In genomic region chr14:94066089-94066676, GRCh38 we compare ENCODE assay signal across 10 cellular contexts. TPM values are rescaled to one million over a fixed set of nuclear protein-coding genes. Genes with fewer than 3 reads are reported as not detected.
DNase-seq lines count a peak whose midpoint lies in the region; ATAC-seq, FAIRE-seq and TF ChIP-seq lines count a peak whose summit lies in the region.
"Had no signal": no experiment of that assay in that cellular context is flagged by ENCODE, and none has a peak within 500 bp of the region (broad histone marks: within the 10 kb centered on the region; RNA-seq: fewer than 3 reads in every experiment).

No MANE protein-coding gene starts in this region.

- CTCF ChIA-PET in CD8-positive, alpha-beta T cell (lab: Charles Lee): no interaction called here
- CTCF ChIA-PET in K562 (lab: Yijun Ruan, JAX; ENCODE audit: low intra/inter-chr PET ratio): no interaction called here

- 42% methylated on average over 8 of the region's 8 CpGs for WGBS in K562 (ENCODE audit: insufficient coverage, low coverage, missing lambda C conversion rate)

- no peak for TF ChIP-seq EP300 in K562 (IDR thresholded peaks at IDR 0.05; ENCODE audit: low read length)

- peaks cover 85% of the 10 kb centered on the region for H3K79me2 ChIP-seq in K562 (ENCODE audit: control insufficient read depth, insufficient read depth, low read length)
- peaks cover 97% of the 10 kb centered on the region for H3K79me2 ChIP-seq in osteoblast (ENCODE audit: insufficient read depth, low read length)

- H3K4me1 ChIP-seq in CD8-positive, alpha-beta T cell (ENCODE audit: insufficient read depth, low read length): peaks cover 32% of the 10 kb centered on the region
- H3K4me1 ChIP-seq in K562 (replicated peaks in 1 of 2; ENCODE audit: control insufficient read depth in 2 of 2, insufficient read depth in 2 of 2, low read length in 2 of 2): peaks cover 0 to 2% of the 10 kb centered on the region in 2 experiments; a peak in 3 of 5 replicates
- H3K4me1 ChIP-seq in upper lobe of right lung: peaks cover 21% of the 10 kb centered on the region
- H3K4me1 ChIP-seq in osteoblast (ENCODE audit: insufficient read depth, low read length): peaks cover 18% of the 10 kb centered on the region
- peaks cover 19% of the 10 kb centered on the region in 2 donors for H3K4me1 ChIP-seq in gastrocnemius medialis

- DNase-seq in CD8-positive, alpha-beta T cell: no peak
- DNase-seq in LoVo (ENCODE audit: low spot score): peak; percentile 58
- peak in 1 of 4 experiments; percentile 31 for DNase-seq in K562 (ENCODE audit: extremely low read depth in 1 of 4, low spot score in 3 of 4)
- no peak for DNase-seq in memory B cell (ENCODE audit: low spot score in 2 of 2)
- no peak for DNase-seq in upper lobe of right lung
- no peak for DNase-seq in stimulated activated CD4-positive, alpha-beta T cell treated with anti-CD3 and anti-CD28 coated beads, Interleukin-2, amount 100 ng/mL, for 24 hours
- no peak for DNase-seq in osteoblast (ENCODE audit: insufficient read length, low spot score, missing footprints)
- no peak for DNase-seq in gastrocnemius medialis

- no TSS peak for BruUV-seq in K562 (replicated peaks; lab: Mats Ljungman, UMichigan)

- intact Hi-C loops in CD8-positive, alpha-beta T cell (cut with DNase I, micrococcal nuclease): loop anchor here in 1 of 2 experiments (2.0 kb wide), 1 partner anchor 15 kb away; the partner anchor contains the start of genes DDX24 and IFI27L1
- intact Hi-C loops in K562 (cut with micrococcal nuclease) (no loop called here), upper lobe of right lung (cut with DNase I) (no loop called here), gastrocnemius medialis (cut with DNase I; ENCODE audit: low total_unique reads) (no loop called here)

- no peak for TF ChIP-seq RAD21 in K562 (CRISPR knock-in tag; conservative IDR thresholded peaks at IDR 0.05 in 1 of 2, IDR thresholded peaks at IDR 0.05 in 1 of 2)

- no peak overlapping the region for H3K9ac ChIP-seq in K562 (ENCODE audit: insufficient read depth in 1 of 2, low read depth in 2 of 2, low read length in 2 of 2)

- ATAC-seq in CD8-positive, alpha-beta T cell: no peak
- ATAC-seq in K562 (peak; percentile 57), memory B cell (ENCODE audit: low read depth) (no peak), upper lobe of right lung (no peak), gastrocnemius medialis (no peak)

- H3K36me3 Mint-ChIP-seq in CD8-positive, alpha-beta T cell: peaks cover 85% of the 10 kb centered on the region
- H3K36me3 Mint-ChIP-seq in memory B cell: peaks cover 44% of the 10 kb centered on the region

- peak overlapping the region; percentile 46 for H3K27ac Mint-ChIP-seq in CD8-positive, alpha-beta T cell
- H3K27ac Mint-ChIP-seq in memory B cell: peak overlapping the region; percentile 28

- TF ChIP-seq CTCF in CD8-positive, alpha-beta T cell (IDR thresholded peaks at IDR 0.05): no peak
- TF ChIP-seq CTCF in K562 (IDR thresholded peaks at IDR 0.05 in 2 of 3, conservative IDR thresholded peaks at IDR 0.05 in 1 of 3; ENCODE audit: insufficient read depth in 2 of 3, low read depth in 1 of 3, low read length in 3 of 3) (no peak), upper lobe of right lung (IDR thresholded peaks at IDR 0.05) (no peak), osteoblast (IDR thresholded peaks at IDR 0.05; ENCODE audit: extremely low read depth, low read depth, low read length) (no peak), gastrocnemius medialis (IDR thresholded peaks at IDR 0.05 in 4 of 5, conservative IDR thresholded peaks at IDR 0.05 in 1 of 5) (no peak)

- H3K4me2 ChIP-seq in K562 (ENCODE audit: insufficient read depth, low read length): no peak overlapping the region
- no peak overlapping the region for H3K4me2 ChIP-seq in osteoblast (ENCODE audit: insufficient read depth, low read length)

- H3K4me1 Mint-ChIP-seq in CD8-positive, alpha-beta T cell (ENCODE audit: low read depth): peaks cover 92% of the 10 kb centered on the region
- H3K4me1 Mint-ChIP-seq in memory B cell: peaks cover 39% of the 10 kb centered on the region

- TF ChIP-seq POLR2A in K562 (conservative IDR thresholded peaks at IDR 0.05): no peak
- no peak for TF ChIP-seq POLR2A in gastrocnemius medialis (IDR thresholded peaks at IDR 0.05)

- H3K9me1 ChIP-seq in K562 (ENCODE audit: control insufficient read depth, insufficient read depth, low read length): no peaks in the 10 kb centered on the region

- H3K9me3 ChIP-seq in CD8-positive, alpha-beta T cell (ENCODE audit: low read length): no peaks in the 10 kb centered on the region
- H3K9me3 ChIP-seq in K562 (replicated peaks; ENCODE audit: control insufficient read depth, insufficient read depth, low read depth, low read length) (no peaks in the 10 kb centered on the region), upper lobe of right lung (peaks cover 10% of the 10 kb centered on the region), osteoblast (ENCODE audit: low read depth, low read length) (no peaks in the 10 kb centered on the region), gastrocnemius medialis (no peaks in the 10 kb centered on the region)
- H3K9me3 ChIP-seq: ovary had no signal

- H2AFZ ChIP-seq in K562 (ENCODE audit: low read depth, low read length): no peak overlapping the region
- no peak overlapping the region for H2AFZ ChIP-seq in osteoblast (ENCODE audit: low read length)

- H3K36me3 ChIP-seq in CD8-positive, alpha-beta T cell (ENCODE audit: insufficient read depth, low read length): peaks cover 11% of the 10 kb centered on the region
- H3K36me3 ChIP-seq in K562 (ENCODE audit: control insufficient read depth, insufficient read depth, low read length): peaks cover 23% of the 10 kb centered on the region; the same call in 2 of the 3 replicates
- H3K36me3 ChIP-seq in upper lobe of right lung: peaks cover 23% of the 10 kb centered on the region
- H3K36me3 ChIP-seq in osteoblast (ENCODE audit: insufficient read depth, low read length): peaks cover 13% of the 10 kb centered on the region
- peaks cover 0 to 17% of the 10 kb centered on the region in 2 donors for H3K36me3 ChIP-seq in gastrocnemius medialis
- H3K36me3 ChIP-seq: ovary had no signal

- FAIRE-seq in K562 (lab: Jason Lieb, UNC): no peak

- no peak overlapping the region for H3K27ac ChIP-seq in CD8-positive, alpha-beta T cell (ENCODE audit: low read depth, low read length)
- H3K27ac ChIP-seq in K562 (ENCODE audit: extremely low read depth, low read depth, low read length): no peak overlapping the region
- no peak overlapping the region for H3K27ac ChIP-seq in upper lobe of right lung
- no peak overlapping the region for H3K27ac ChIP-seq in osteoblast (ENCODE audit: low read depth, low read length)
- H3K27ac ChIP-seq in gastrocnemius medialis: no peak overlapping the region

- H3K27me3 Mint-ChIP-seq in CD8-positive, alpha-beta T cell (ENCODE audit: low read depth): no peaks in the 10 kb centered on the region
- no peaks in the 10 kb centered on the region for H3K27me3 Mint-ChIP-seq in memory B cell

- POLR2A ChIA-PET in CD8-positive, alpha-beta T cell (lab: Charles Lee): no interaction called here
- POLR2A ChIA-PET in K562 (lab: Yijun Ruan, JAX): interaction anchor here (1.0 kb wide), 1 partner anchor 12 kb away, joined by 3 read pairs; no protein-coding TSS in a partner anchor

- H3K4me3 ChIP-seq in CD8-positive, alpha-beta T cell (ENCODE audit: low read depth, low read length): no peak overlapping the region
- H3K4me3 ChIP-seq in K562 (no peak overlapping the region), upper lobe of right lung (no peak overlapping the region), osteoblast (ENCODE audit: insufficient read depth, low read length) (no peak overlapping the region), gastrocnemius medialis (no peak overlapping the region)
- H3K4me3 ChIP-seq: HAP-1, ovary had no signal

- peak overlapping the region; percentile 42 for H3K4me3 Mint-ChIP-seq in CD8-positive, alpha-beta T cell
- H3K4me3 Mint-ChIP-seq in memory B cell: no peak overlapping the region

- H4K20me1 ChIP-seq in K562 (replicated peaks; ENCODE audit: control insufficient read depth, insufficient read depth, low read length): peaks cover 8% of the 10 kb centered on the region
- peaks cover 66% of the 10 kb centered on the region for H4K20me1 ChIP-seq in osteoblast (ENCODE audit: insufficient read depth, low read length)

- peaks cover 21% of the 10 kb centered on the region for H3K9me3 Mint-ChIP-seq in CD8-positive, alpha-beta T cell
- peaks cover 9% of the 10 kb centered on the region for H3K9me3 Mint-ChIP-seq in memory B cell

- in situ Hi-C loops in K562 (cut with MboI) (no loop called here), gastrocnemius medialis (cut with MboI; ENCODE audit: low sequenced_read_pairs in 4 of 4) (no loop called here)

- no peaks in the 10 kb centered on the region for H3K27me3 ChIP-seq in CD8-positive, alpha-beta T cell (ENCODE audit: insufficient read depth, low read length)
- H3K27me3 ChIP-seq in K562 (ENCODE audit: control insufficient read depth in 2 of 2, insufficient read depth in 2 of 2, low read length in 2 of 2): no peaks in the 10 kb centered on the region
- no peaks in the 10 kb centered on the region for H3K27me3 ChIP-seq in upper lobe of right lung
- no peaks in the 10 kb centered on the region for H3K27me3 ChIP-seq in osteoblast (ENCODE audit: insufficient read depth, low read length)
- no peaks in the 10 kb centered on the region for H3K27me3 ChIP-seq in gastrocnemius medialis
- H3K27me3 ChIP-seq: ovary had no signal

RNA-seq across cellular contexts. Expression of gene DDX24, which starts 14.8 kb away (rescaled TPM):
- 100 to 1,000 TPM; 769 to 779 TPM for total RNA-seq in CD8-positive, alpha-beta T cell
- 39.3 and 70.0 TPM in 2 replicates for total RNA-seq in K562 (2011; cell fraction: chromatin; rRNA removed; ENCODE audit: low replicate concordance)
- total RNA-seq in K562 (2011; cell fraction: nucleolus; rRNA removed): 36.2 TPM in 2 replicates
- 33.4 and 34.7 TPM in 2 replicates for total RNA-seq in K562 (2011; cell fraction: nucleoplasm; rRNA removed)
- 98.3 and 104 TPM in 2 replicates for total RNA-seq in K562 (2014; rRNA removed)
- 129 and 139 TPM in 2 replicates for total RNA-seq in K562 (2014; rRNA removed; fragmentation: Illumina TruSeq; extraction: Trizol)
- 122 and 125 TPM in 2 replicates for total RNA-seq in K562 (2015; rRNA removed; fragmentation: Illumina TruSeq; extraction: Trizol)
- 118 and 127 TPM in 2 replicates for total RNA-seq in K562 (2021)
- 95.7 and 98.6 TPM in 2 replicates for polyA plus RNA-seq in K562 (2011; rRNA removed)
- polyA plus RNA-seq in K562 (2011; cell fraction: cytosol; rRNA removed): 61.5 and 65.0 TPM in 2 replicates
- 76.7 and 77.4 TPM in 2 replicates for polyA plus RNA-seq in K562 (2011; cell fraction: nucleus; rRNA removed)
- polyA plus RNA-seq in K562 (2012): 67.1 and 89.1 TPM in 2 replicates
- 139 and 175 TPM in 2 replicates for polyA plus RNA-seq in K562 (2014; fragmentation: Illumina TruSeq; extraction: Trizol)
- 100 to 1,000 TPM in 1 of 2 experiments, 10 to 100 TPM in 1; 95.1 to 136 TPM for polyA plus RNA-seq in K562 (2014; fragmentation: Nextera tagmentation; extraction: Ambion mirVana)
- polyA plus RNA-seq in K562 (2014; rRNA removed): 67.4 and 82.4 TPM in 2 replicates
- polyA minus RNA-seq in K562 (2011; rRNA and poly(A)+ RNA removed): 102 and 114 TPM in 2 replicates
- polyA minus RNA-seq in K562 (2011; cell fraction: cytosol; rRNA and poly(A)+ RNA removed): 32.5 and 54.1 TPM in 2 replicates
- 28.8 and 48.1 TPM in 2 replicates for polyA minus RNA-seq in K562 (2011; cell fraction: nucleus; rRNA and poly(A)+ RNA removed)
- 191 TPM for total RNA-seq in upper lobe of right lung
- total RNA-seq in osteoblast: 112 and 134 TPM in 2 replicates
- total RNA-seq in gastrocnemius medialis: 100 to 1,000 TPM; 106 to 200 (median 128) TPM

RNA-seq across cellular contexts. Expression of gene IFI27L1, which starts 14.9 kb away (rescaled TPM):
- 10 to 100 TPM in 1 of 2 experiments, 1 to 10 TPM in 1; 8.4 to 13.4 TPM for total RNA-seq in CD8-positive, alpha-beta T cell
- 24.1 and 32.5 TPM in 2 replicates for total RNA-seq in K562 (2011; cell fraction: chromatin; rRNA removed; ENCODE audit: low replicate concordance)
- 33.0 and 35.5 TPM in 2 replicates for total RNA-seq in K562 (2011; cell fraction: nucleolus; rRNA removed)
- total RNA-seq in K562 (2011; cell fraction: nucleoplasm; rRNA removed): 30.1 and 34.7 TPM in 2 replicates
- 20.3 and 24.6 TPM in 2 replicates for total RNA-seq in K562 (2014; rRNA removed)
- total RNA-seq in K562 (2014; rRNA removed; fragmentation: Illumina TruSeq; extraction: Trizol): 13.8 and 19.7 TPM in 2 replicates
- 17.6 and 17.8 TPM in 2 replicates for total RNA-seq in K562 (2015; rRNA removed; fragmentation: Illumina TruSeq; extraction: Trizol)
- 20.2 and 23.8 TPM in 2 replicates for total RNA-seq in K562 (2021)
- 28.0 and 31.9 TPM in 2 replicates for polyA plus RNA-seq in K562 (2011; rRNA removed)
- 35.9 TPM in 2 replicates for polyA plus RNA-seq in K562 (2011; cell fraction: cytosol; rRNA removed)
- 50.2 and 57.1 TPM in 2 replicates for polyA plus RNA-seq in K562 (2011; cell fraction: nucleus; rRNA removed)
- 23.6 and 32.5 TPM in 2 replicates for polyA plus RNA-seq in K562 (2012)
- polyA plus RNA-seq in K562 (2014; fragmentation: Illumina TruSeq; extraction: Trizol): 14.5 and 19.3 TPM in 2 replicates
- polyA plus RNA-seq in K562 (2014; fragmentation: Nextera tagmentation; extraction: Ambion mirVana): 10 to 100 TPM; 22.8 to 28.0 TPM
- 25.0 and 25.6 TPM in 2 replicates for polyA plus RNA-seq in K562 (2014; rRNA removed)
- polyA minus RNA-seq in K562 (2011; rRNA and poly(A)+ RNA removed): 4.8 and 7.3 TPM in 2 replicates
- 3.3 and 5.8 TPM in 2 replicates for polyA minus RNA-seq in K562 (2011; cell fraction: cytosol; rRNA and poly(A)+ RNA removed)
- 6.5 and 11.7 TPM in 2 replicates for polyA minus RNA-seq in K562 (2011; cell fraction: nucleus; rRNA and poly(A)+ RNA removed)
- 15.2 TPM for total RNA-seq in upper lobe of right lung
- 9.8 and 11.5 TPM in 2 replicates for total RNA-seq in osteoblast
- 10 to 100 TPM in 1 of 4 donors, 1 to 10 TPM in 3; 7.1 to 10.3 (median 8.3) TPM for total RNA-seq in gastrocnemius medialis

RNA-seq across cellular contexts. Expression of gene OTUB2, which starts 40.0 kb away (rescaled TPM):
- not detected for total RNA-seq in CD8-positive, alpha-beta T cell
- total RNA-seq in K562 (2011; cell fraction: chromatin; rRNA removed; ENCODE audit: low replicate concordance): 0.12 and 0.72 TPM in 2 replicates
- total RNA-seq in K562 (2011; cell fraction: nucleolus; rRNA removed): 0.26 and 1.0 TPM in 2 replicates
- total RNA-seq in K562 (2011; cell fraction: nucleoplasm; rRNA removed): 0.22 and 0.38 TPM in 2 replicates
- total RNA-seq in K562 (2014; rRNA removed): 0.23 and 0.24 TPM in 2 replicates
- total RNA-seq in K562 (2014; rRNA removed; fragmentation: Illumina TruSeq; extraction: Trizol): 0.07 and 0.35 TPM in 2 replicates
- total RNA-seq in K562 (2015; rRNA removed; fragmentation: Illumina TruSeq; extraction: Trizol): 0.11 and 0.15 TPM in 2 replicates
- total RNA-seq in K562 (2021): 0.31 and 0.34 TPM in 2 replicates
- 0.11 and 0.20 TPM in 2 replicates for polyA plus RNA-seq in K562 (2011; rRNA removed)
- polyA plus RNA-seq in K562 (2011; cell fraction: cytosol; rRNA removed): 0.09 and 0.12 TPM in 2 replicates
- polyA plus RNA-seq in K562 (2011; cell fraction: nucleus; rRNA removed): 0.18 and 0.33 TPM in 2 replicates
- 0.21 and 0.28 TPM in 2 replicates for polyA plus RNA-seq in K562 (2012)
- polyA plus RNA-seq in K562 (2014; fragmentation: Illumina TruSeq; extraction: Trizol): 0.15 and 0.21 TPM in 2 replicates
- polyA plus RNA-seq in K562 (2014; fragmentation: Nextera tagmentation; extraction: Ambion mirVana): under 1 TPM; 0.01 to 0.08 TPM
- 0.08 and 0.26 TPM in 2 replicates for polyA plus RNA-seq in K562 (2014; rRNA removed)
- polyA minus RNA-seq in K562 (2011; rRNA and poly(A)+ RNA removed): 0.18 and 0.46 TPM in 2 replicates
- polyA minus RNA-seq in K562 (2011; cell fraction: cytosol; rRNA and poly(A)+ RNA removed): 0.67 TPM in 1 of 2 replicates, not detected in the other
- 0.22 and 0.40 TPM in 2 replicates for polyA minus RNA-seq in K562 (2011; cell fraction: nucleus; rRNA and poly(A)+ RNA removed)
- total RNA-seq in upper lobe of right lung: 1.0 TPM
- total RNA-seq in osteoblast: 1.2 and 1.4 TPM in 2 replicates
- under 1 TPM in 1 of 4 donors, not detected in 3; 0.11 TPM for total RNA-seq in gastrocnemius medialis

RNA-seq across cellular contexts. Expression of gene IFI27, which starts 44.4 kb away (rescaled TPM):
- under 1 TPM; 0.92 to 0.95 TPM for total RNA-seq in CD8-positive, alpha-beta T cell
- total RNA-seq in K562 (2011; cell fraction: chromatin; rRNA removed; ENCODE audit: low replicate concordance): 2.0 and 2.4 TPM in 2 replicates
- 2.2 and 2.9 TPM in 2 replicates for total RNA-seq in K562 (2011; cell fraction: nucleolus; rRNA removed)
- 3.8 and 4.0 TPM in 2 replicates for total RNA-seq in K562 (2011; cell fraction: nucleoplasm; rRNA removed)
- 0.45 and 0.98 TPM in 2 replicates for total RNA-seq in K562 (2014; rRNA removed)
- 0.95 and 1.1 TPM in 2 replicates for total RNA-seq in K562 (2014; rRNA removed; fragmentation: Illumina TruSeq; extraction: Trizol)
- total RNA-seq in K562 (2015; rRNA removed; fragmentation: Illumina TruSeq; extraction: Trizol): 1.6 and 1.8 TPM in 2 replicates
- 1.0 and 1.3 TPM in 2 replicates for total RNA-seq in K562 (2021)
- polyA plus RNA-seq in K562 (2011; rRNA removed): 2.0 TPM in 2 replicates
- 4.1 and 8.7 TPM in 2 replicates for polyA plus RNA-seq in K562 (2011; cell fraction: cytosol; rRNA removed)
- polyA plus RNA-seq in K562 (2011; cell fraction: nucleus; rRNA removed): 4.0 and 5.2 TPM in 2 replicates
- polyA plus RNA-seq in K562 (2012): 1.8 and 4.7 TPM in 2 replicates
- polyA plus RNA-seq in K562 (2014; fragmentation: Illumina TruSeq; extraction: Trizol): 0.19 and 1.2 TPM in 2 replicates
- 1 to 10 TPM; 2.4 to 3.4 TPM for polyA plus RNA-seq in K562 (2014; fragmentation: Nextera tagmentation; extraction: Ambion mirVana)
- 0.89 TPM in 1 of 2 replicates, not detected in the other for polyA plus RNA-seq in K562 (2014; rRNA removed)
- polyA minus RNA-seq in K562 (2011; rRNA and poly(A)+ RNA removed): 0.28 and 0.39 TPM in 2 replicates
- polyA minus RNA-seq in K562 (2011; cell fraction: cytosol; rRNA and poly(A)+ RNA removed): not detected in 2 replicates
- polyA minus RNA-seq in K562 (2011; cell fraction: nucleus; rRNA and poly(A)+ RNA removed): 1.1 and 2.0 TPM in 2 replicates
- 312 TPM for total RNA-seq in upper lobe of right lung
- total RNA-seq in osteoblast: 80.7 and 87.8 TPM in 2 replicates
- 100 to 1,000 TPM in 3 of 4 donors, 10 to 100 TPM in 1; 65.6 to 179 (median 123) TPM for total RNA-seq in gastrocnemius medialis
